1 cellular context compared by ENCODE assay signal in the genomic region with DNA sequence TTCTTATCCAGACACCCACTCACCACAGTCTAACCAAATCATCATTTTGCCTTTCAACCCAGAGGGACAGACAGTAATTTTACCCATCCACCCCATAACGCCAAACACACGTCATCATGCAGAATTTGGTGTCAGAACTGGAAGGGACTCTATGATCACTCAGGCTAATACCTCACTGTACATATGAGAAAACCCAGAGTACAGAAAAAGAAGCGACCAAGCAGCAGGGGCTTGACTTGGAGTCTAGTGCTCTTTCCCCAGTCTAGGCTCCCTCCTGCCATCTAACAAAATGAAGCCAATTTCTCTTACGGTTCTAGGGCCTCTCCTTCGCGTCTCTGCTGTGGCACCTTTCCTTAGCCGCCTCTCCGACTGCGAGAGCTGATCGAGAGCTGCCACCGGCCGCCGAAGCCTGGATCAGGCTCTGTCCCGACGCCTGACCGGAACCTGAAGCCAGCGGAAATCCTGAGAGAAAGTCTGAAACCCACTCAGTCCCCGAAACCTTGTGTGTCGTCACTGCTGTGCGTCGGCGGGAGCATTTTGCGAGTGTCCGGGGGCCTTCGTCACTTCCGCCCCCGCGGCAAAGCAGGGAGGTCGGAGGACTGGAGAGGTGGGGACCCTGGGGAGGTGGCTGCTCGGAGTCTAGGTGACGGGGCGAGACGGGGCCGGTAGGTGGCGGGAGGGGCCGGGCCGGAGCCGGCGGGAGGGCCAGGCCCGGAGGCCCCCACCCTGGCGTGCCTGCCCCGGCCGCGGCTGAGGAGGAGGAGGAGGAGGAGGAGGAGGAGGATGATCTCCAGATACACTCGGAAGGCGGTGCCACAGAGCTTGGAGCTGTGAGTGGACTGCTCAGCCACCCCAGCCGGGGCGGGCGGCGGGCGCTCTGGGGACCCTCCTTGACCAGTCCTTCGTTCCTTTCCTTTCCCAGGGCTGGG.
TF ChIP-seq lines count a peak whose summit lies in the region.

A gene (minus strand): TSS at position 452 of the 929 bp plus-strand sequence. CDS start 4,071 bp downstream, outside the sequence.
A gene (plus strand): TSS at position 563 of the 929 bp plus-strand sequence. CDS start 221 bp downstream, at position 784.

TF ChIP-seq in K562, 482 proteins besides CTCF, POLR2A, EP300 and RAD21 (continued from another document):
- TF ChIP-seq ZFP1 (CRISPR knock-in tag; IDR thresholded peaks at IDR 0.05) (no peak), ZNF717 (CRISPR knock-in tag; IDR thresholded peaks at IDR 0.05) (no peak), NUFIP1 (IDR thresholded peaks at IDR 0.05; ENCODE audit: partially characterized antibody) (no peak), CBX5 (IDR thresholded peaks at IDR 0.05; ENCODE audit: borderline replicate concordance, low read depth) (no peak), ZSCAN29 (IDR thresholded peaks at IDR 0.05) (no peak), HNRNPUL1 (IDR thresholded peaks at IDR 0.05; ENCODE audit: low read length) (no peak), CXXC5 (CRISPR knock-in tag; IDR thresholded peaks at IDR 0.05) (no peak; the same call in 1 of the 2 replicates), JUND (IDR thresholded peaks at IDR 0.05; ENCODE audit: borderline replicate concordance, low read depth, low read length) (peak; percentile 82), JUND (tag; IDR thresholded peaks at IDR 0.05; ENCODE audit: borderline replicate concordance, low read depth, low read length) (no peak; the same call in 2 of the 3 replicates), RFX1 (IDR thresholded peaks at IDR 0.05) (no peak), MYNN (IDR thresholded peaks at IDR 0.05) (no peak), MYNN (CRISPR knock-in tag; IDR thresholded peaks at IDR 0.05) (no peak), ZNF79 (CRISPR knock-in tag; IDR thresholded peaks at IDR 0.05; ENCODE audit: low read depth) (no peak), BMI1 (IDR thresholded peaks at IDR 0.05; ENCODE audit: low read length) (no peak), ZNF263 (CRISPR knock-in tag; IDR thresholded peaks at IDR 0.05; ENCODE audit: borderline replicate concordance) (peak; percentile 99), SAP30 (IDR thresholded peaks at IDR 0.05; ENCODE audit: borderline replicate concordance, insufficient read depth, low read depth, low read length, poor library complexity, severe bottlenecking) (peak; percentile 72), KDM5B (IDR thresholded peaks at IDR 0.05; ENCODE audit: insufficient replicate concordance, low read depth, low read length) (peak; percentile 96), NR2C2 (CRISPR knock-in tag; IDR thresholded peaks at IDR 0.05) (no peak), NR2C2 (tag; IDR thresholded peaks at IDR 0.05) (peak; percentile 82), KDM2B (CRISPR knock-in tag; IDR thresholded peaks at IDR 0.05) (no peak), PML (IDR thresholded peaks at IDR 0.05; ENCODE audit: low read length) (peak; percentile 89), ZNF586 (CRISPR knock-in tag; conservative IDR thresholded peaks at IDR 0.05) (no peak), SRF (CRISPR knock-in tag; IDR thresholded peaks at IDR 0.05) (peak in 1 of 2 experiments; percentile 87; a peak in 2 of 4 replicates)
- TF ChIP-seq, protein P1, sequence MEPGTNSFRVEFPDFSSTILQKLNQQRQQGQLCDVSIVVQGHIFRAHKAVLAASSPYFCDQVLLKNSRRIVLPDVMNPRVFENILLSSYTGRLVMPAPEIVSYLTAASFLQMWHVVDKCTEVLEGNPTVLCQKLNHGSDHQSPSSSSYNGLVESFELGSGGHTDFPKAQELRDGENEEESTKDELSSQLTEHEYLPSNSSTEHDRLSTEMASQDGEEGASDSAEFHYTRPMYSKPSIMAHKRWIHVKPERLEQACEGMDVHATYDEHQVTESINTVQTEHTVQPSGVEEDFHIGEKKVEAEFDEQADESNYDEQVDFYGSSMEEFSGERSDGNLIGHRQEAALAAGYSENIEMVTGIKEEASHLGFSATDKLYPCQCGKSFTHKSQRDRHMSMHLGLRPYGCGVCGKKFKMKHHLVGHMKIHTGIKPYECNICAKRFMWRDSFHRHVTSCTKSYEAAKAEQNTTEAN (CRISPR knock-in tag; IDR thresholded peaks at IDR 0.05): no peak
- TF ChIP-seq, protein P2, sequence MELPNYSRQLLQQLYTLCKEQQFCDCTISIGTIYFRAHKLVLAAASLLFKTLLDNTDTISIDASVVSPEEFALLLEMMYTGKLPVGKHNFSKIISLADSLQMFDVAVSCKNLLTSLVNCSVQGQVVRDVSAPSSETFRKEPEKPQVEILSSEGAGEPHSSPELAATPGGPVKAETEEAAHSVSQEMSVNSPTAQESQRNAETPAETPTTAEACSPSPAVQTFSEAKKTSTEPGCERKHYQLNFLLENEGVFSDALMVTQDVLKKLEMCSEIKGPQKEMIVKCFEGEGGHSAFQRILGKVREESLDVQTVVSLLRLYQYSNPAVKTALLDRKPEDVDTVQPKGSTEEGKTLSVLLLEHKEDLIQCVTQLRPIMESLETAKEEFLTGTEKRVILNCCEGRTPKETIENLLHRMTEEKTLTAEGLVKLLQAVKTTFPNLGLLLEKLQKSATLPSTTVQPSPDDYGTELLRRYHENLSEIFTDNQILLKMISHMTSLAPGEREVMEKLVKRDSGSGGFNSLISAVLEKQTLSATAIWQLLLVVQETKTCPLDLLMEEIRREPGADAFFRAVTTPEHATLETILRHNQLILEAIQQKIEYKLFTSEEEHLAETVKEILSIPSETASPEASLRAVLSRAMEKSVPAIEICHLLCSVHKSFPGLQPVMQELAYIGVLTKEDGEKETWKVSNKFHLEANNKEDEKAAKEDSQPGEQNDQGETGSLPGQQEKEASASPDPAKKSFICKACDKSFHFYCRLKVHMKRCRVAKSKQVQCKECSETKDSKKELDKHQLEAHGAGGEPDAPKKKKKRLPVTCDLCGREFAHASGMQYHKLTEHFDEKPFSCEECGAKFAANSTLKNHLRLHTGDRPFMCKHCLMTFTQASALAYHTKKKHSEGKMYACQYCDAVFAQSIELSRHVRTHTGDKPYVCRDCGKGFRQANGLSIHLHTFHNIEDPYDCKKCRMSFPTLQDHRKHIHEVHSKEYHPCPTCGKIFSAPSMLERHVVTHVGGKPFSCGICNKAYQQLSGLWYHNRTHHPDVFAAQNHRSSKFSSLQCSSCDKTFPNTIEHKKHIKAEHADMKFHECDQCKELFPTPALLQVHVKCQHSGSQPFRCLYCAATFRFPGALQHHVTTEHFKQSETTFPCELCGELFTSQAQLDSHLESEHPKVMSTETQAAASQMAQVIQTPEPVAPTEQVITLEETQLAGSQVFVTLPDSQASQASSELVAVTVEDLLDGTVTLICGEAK (IDR thresholded peaks at IDR 0.05): peak; percentile 99
- TF ChIP-seq, protein P2 (CRISPR knock-in tag; IDR thresholded peaks at IDR 0.05): no peak
TF ChIP-seq in K562: peak in this region for 177.
